In the genomic region with DNA sequence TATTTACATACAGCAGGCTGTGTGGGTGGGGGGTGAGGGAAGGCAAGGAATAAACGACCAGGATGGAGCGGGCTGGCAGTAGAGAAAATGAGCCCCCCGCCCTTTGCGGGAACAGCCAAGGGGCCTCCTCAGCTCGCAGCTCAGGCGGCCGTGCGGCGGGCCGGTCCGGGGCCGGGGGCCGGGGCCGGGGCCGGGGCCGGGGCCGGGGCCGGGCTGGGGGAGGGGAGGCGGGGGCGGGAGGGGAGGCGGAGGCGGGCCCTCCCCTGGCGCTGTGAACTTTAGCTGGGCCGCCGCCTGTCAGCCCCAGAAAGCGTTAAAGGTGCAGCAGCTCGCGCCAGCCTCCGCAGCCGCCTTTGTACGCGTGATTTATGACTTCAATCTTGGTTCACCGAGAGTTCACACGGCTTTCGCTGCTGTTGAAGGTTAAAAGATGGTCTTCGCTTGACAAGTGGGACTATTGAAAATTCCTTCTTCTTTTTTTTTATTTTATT, we compare ENCODE assay signal across 10 cellular contexts. TPM values are rescaled to one million over a fixed set of nuclear protein-coding genes. Genes with fewer than 3 reads are reported as not detected.
DNase-seq lines count a peak whose midpoint lies in the region; ATAC-seq, FAIRE-seq and TF ChIP-seq lines count a peak whose summit lies in the region.
"Had no signal": no experiment of that assay in that cellular context is flagged by ENCODE, and none has a peak within 500 bp of the region (broad histone marks: within the 10 kb centered on the region; RNA-seq: fewer than 3 reads in every experiment).

No MANE protein-coding gene starts in this region.

- no peaks in the 10 kb centered on the region for H4K20me1 ChIP-seq in HepG2 (ENCODE audit: insufficient read depth, low read length)

- 11% methylated on average over 18 of the region's 36 CpGs for WGBS in HepG2 (ENCODE audit: low lambda C conversion rate)
- 0 to 3% (median 1%) methylated on average over 19 to 36 of the region's 36 CpGs for WGBS in stomach, 5 donors

- no peak for TF ChIP-seq EP300 in HepG2 (IDR thresholded peaks at IDR 0.05; ENCODE audit: low read depth in 2 of 2, low read length in 2 of 2)
- TF ChIP-seq EP300 in HepG2 (CRISPR knock-in tag; IDR thresholded peaks at IDR 0.05; ENCODE audit: borderline replicate concordance), result no peak
- no peak for TF ChIP-seq EP300 in stomach (IDR thresholded peaks at IDR 0.05)

- H3K79me2 ChIP-seq in HepG2 (ENCODE audit: insufficient read depth, low read length), result no peaks in the 10 kb centered on the region

- H3K4me3 ChIP-seq in HepG2 (replicated peaks in 1 of 3; ENCODE audit: insufficient read depth in 1 of 3, low read depth in 2 of 3, low read length in 3 of 3) (no peak overlapping the region), stomach (peak overlapping the region; percentile 27 to 42 (median 40))
- H3K4me3 ChIP-seq: BLaER1 had no signal

- POLR2A ChIA-PET in HepG2 (lab: Yijun Ruan, JAX), result no interaction called here

- no peaks in the 10 kb centered on the region for H3K36me3 ChIP-seq in HepG2 (replicated peaks in 1 of 2; ENCODE audit: control insufficient read depth in 1 of 2, insufficient read depth in 2 of 2, low read length in 2 of 2)
- no peaks in the 10 kb centered on the region for H3K36me3 ChIP-seq in stomach
- H3K36me3 ChIP-seq: BLaER1 had no signal

- TF ChIP-seq POLR2A in HepG2 (IDR thresholded peaks at IDR 0.05; ENCODE audit: insufficient read depth in 1 of 2, low read depth in 2 of 2, low read length in 2 of 2) (no peak), stomach (IDR thresholded peaks at IDR 0.05) (no peak)

- TF ChIP-seq CTCF in HepG2 (CRISPR knock-in tag; IDR thresholded peaks at IDR 0.05), result no peak
- no peak for TF ChIP-seq CTCF in stomach (IDR thresholded peaks at IDR 0.05)

- peak overlapping the region; percentile 23; the same call in 1 of the 2 replicates for H3K4me2 ChIP-seq in HepG2 (ENCODE audit: low read depth, low read length)
- H3K4me2 ChIP-seq: BLaER1 had no signal

- BruUV-seq in HepG2 (replicated peaks; lab: Mats Ljungman, UMichigan), result no TSS peak

- no peaks in the 10 kb centered on the region for H3K9me3 Mint-ChIP-seq in activated T-cell treated with anti-CD3 and anti-CD28 coated beads, Interleukin-2, amount 50 U/mL, for 24 hours

- FAIRE-seq in HepG2 (lab: Jason Lieb, UNC), result no peak
- FAIRE-seq: keratinocyte had no signal

- TF ChIP-seq RAD21 in HepG2 (CRISPR knock-in tag; IDR thresholded peaks at IDR 0.05), result no peak

- H3K4me1 ChIP-seq in HepG2 (ENCODE audit: insufficient read depth, low read length) (no peaks in the 10 kb centered on the region), stomach (peaks cover 0 to 24% (median 11%) of the 10 kb centered on the region in 4 donors)
- H3K4me1 ChIP-seq: BLaER1 had no signal

- H3K9me3 ChIP-seq in HepG2 (ENCODE audit: low read length) (no peaks in the 10 kb centered on the region), stomach (no peaks in the 10 kb centered on the region)
- H3K9me3 ChIP-seq: BLaER1 had no signal

- H2AFZ ChIP-seq in HepG2 (ENCODE audit: low read length), result no peak overlapping the region

- peak overlapping the region; percentile 76 for H3K4me3 Mint-ChIP-seq in activated T-cell treated with anti-CD3 and anti-CD28 coated beads, Interleukin-2, amount 50 U/mL, for 24 hours

- no peaks in the 10 kb centered on the region for H3K27me3 Mint-ChIP-seq in activated T-cell treated with anti-CD3 and anti-CD28 coated beads, Interleukin-2, amount 50 U/mL, for 24 hours

- DNase-seq in NCI-H510A treated with DMSO at 0.1 percent for 48 hours (lab: John Stamatoyannopoulos, UW) (peak; percentile 10), NCI-H510A (lab: John Stamatoyannopoulos, UW) (no peak), HepG2 (ENCODE audit: low spot score) (no peak), stomach (peak; percentile 74), NCI-H446 (lab: John Stamatoyannopoulos, UW) (no peak), DMS79 (lab: John Stamatoyannopoulos, UW) (no peak)
- DNase-seq in activated T-cell treated with anti-CD3 and anti-CD28 coated beads, Interleukin-2, amount 50 U/mL, for 24 hours, result peak; percentile 52

- CTCF ChIA-PET in HepG2 (lab: Yijun Ruan, JAX; ENCODE audit: low intra/inter-chr PET ratio, low total read pairs), result no interaction called here

- in situ Hi-C loops in HepG2 (cut with HindIII; ENCODE audit: extremely low pct_ligation_motif_present, low pct_unique_long_range_greater_than_20kb), result no loop called here

- no peak for ATAC-seq in HepG2
- no peak for ATAC-seq in GM21825 (IDR thresholded peaks at IDR 0.05; ENCODE audit: unreplicated experiment)

- H3K27ac Mint-ChIP-seq in activated T-cell treated with anti-CD3 and anti-CD28 coated beads, Interleukin-2, amount 50 U/mL, for 24 hours, result peak overlapping the region; percentile 53

- intact Hi-C loops in HepG2 (cut with micrococcal nuclease; ENCODE audit: unreplicated experiment), result no loop called here
- intact Hi-C loops in stomach (cut with DNase I; ENCODE audit: low total_unique reads), result no loop called here

- no peak overlapping the region for H3K9ac ChIP-seq in HepG2 (ENCODE audit: insufficient read depth, low read depth, low read length)
- H3K9ac ChIP-seq: BLaER1 had no signal

- H3K27me3 ChIP-seq in HepG2 (ENCODE audit: control insufficient read depth in 1 of 2, insufficient read depth in 2 of 2, low read length in 2 of 2), result peaks cover 0 to 4% of the 10 kb centered on the region in 2 experiments; a peak in 2 of 5 replicates
- H3K27me3 ChIP-seq in stomach, result no peaks in the 10 kb centered on the region

- H3K27ac ChIP-seq in HepG2 (ENCODE audit: extremely low read length, insufficient read depth, low read length) (no peak overlapping the region), stomach (peak overlapping the region; percentile 86 to 97 (median 90))
- H3K27ac ChIP-seq: BLaER1 had no signal

- H3K36me3 Mint-ChIP-seq in activated T-cell treated with anti-CD3 and anti-CD28 coated beads, Interleukin-2, amount 50 U/mL, for 24 hours (ENCODE audit: low read depth), result no peaks in the 10 kb centered on the region

- H3K4me1 Mint-ChIP-seq in activated T-cell treated with anti-CD3 and anti-CD28 coated beads, Interleukin-2, amount 50 U/mL, for 24 hours (ENCODE audit: low read depth), result peaks cover 24% of the 10 kb centered on the region

RNA-seq across cellular contexts. Expression of gene HOXC4, which starts 28.8 kb away (rescaled TPM):
- total RNA-seq in HepG2 (2016; rRNA removed; fragmentation: Illumina TruSeq; extraction: Trizol) (not detected in 2 replicates), stomach (1 to 10 TPM in 2 of 5 donors, not detected in 3; 2.6 to 3.5 TPM)
- total RNA-seq in HepG2 (2016; cell fraction: cytosol; rRNA removed; fragmentation: Illumina TruSeq; extraction: Trizol; ENCODE audit: low read depth), result not detected in 2 replicates
- not detected in 2 replicates for total RNA-seq in HepG2 (2016; cell fraction: insoluble cytoplasmic fraction; rRNA removed; fragmentation: Illumina TruSeq; extraction: Trizol)
- total RNA-seq in HepG2 (2016; cell fraction: membrane; rRNA removed; fragmentation: Illumina TruSeq; extraction: Trizol), result not detected in 2 replicates
- total RNA-seq in HepG2 (2016; cell fraction: nucleus; rRNA removed; fragmentation: Illumina TruSeq; extraction: Trizol), result not detected in 2 replicates
- polyA plus RNA-seq in HepG2 (2011; rRNA removed) (not detected in 2 replicates), stomach (1 to 10 TPM in 2 of 3 donors, under 1 TPM in 1; 0.92 to 3.7 (median 2.6) TPM)
- polyA plus RNA-seq in HepG2 (2011; cell fraction: cytosol; rRNA removed), result not detected in 2 replicates
- polyA plus RNA-seq in HepG2 (2011; cell fraction: nucleus; rRNA removed), result not detected in 2 replicates
- polyA plus RNA-seq in HepG2 (2012), result not detected in 2 replicates
- not detected in 2 replicates for polyA plus RNA-seq in HepG2 (2016; cell fraction: cytosol; fragmentation: Illumina TruSeq; extraction: Trizol; ENCODE audit: low read depth)
- polyA plus RNA-seq in HepG2 (2016; cell fraction: insoluble cytoplasmic fraction; fragmentation: Illumina TruSeq; extraction: Trizol; ENCODE audit: low read depth), result not detected in 2 replicates
- not detected in 2 replicates for polyA plus RNA-seq in HepG2 (2016; cell fraction: membrane; fragmentation: Illumina TruSeq; extraction: Trizol; ENCODE audit: low read depth)
- not detected in 2 replicates for polyA plus RNA-seq in HepG2 (2016; cell fraction: nucleus; fragmentation: Illumina TruSeq; extraction: Trizol; ENCODE audit: insufficient read depth, low read depth)
- polyA minus RNA-seq in HepG2 (2011; rRNA and poly(A)+ RNA removed; ENCODE audit: low replicate concordance), result not detected in 2 replicates
- not detected in 2 replicates for polyA minus RNA-seq in HepG2 (2011; cell fraction: cytosol; rRNA and poly(A)+ RNA removed)
- not detected in 2 replicates for polyA minus RNA-seq in HepG2 (2011; cell fraction: nucleus; rRNA and poly(A)+ RNA removed)

RNA-seq across cellular contexts. Expression of gene HOXC5, which starts 49.6 kb away (rescaled TPM):
- total RNA-seq in HepG2 (2016; rRNA removed; fragmentation: Illumina TruSeq; extraction: Trizol) (not detected in 2 replicates), stomach (not detected)
- total RNA-seq in HepG2 (2016; cell fraction: cytosol; rRNA removed; fragmentation: Illumina TruSeq; extraction: Trizol; ENCODE audit: low read depth), result not detected in 2 replicates
- not detected in 2 replicates for total RNA-seq in HepG2 (2016; cell fraction: insoluble cytoplasmic fraction; rRNA removed; fragmentation: Illumina TruSeq; extraction: Trizol)
- total RNA-seq in HepG2 (2016; cell fraction: membrane; rRNA removed; fragmentation: Illumina TruSeq; extraction: Trizol), result not detected in 2 replicates
- total RNA-seq in HepG2 (2016; cell fraction: nucleus; rRNA removed; fragmentation: Illumina TruSeq; extraction: Trizol), result not detected in 2 replicates
- polyA plus RNA-seq in HepG2 (2011; rRNA removed) (not detected in 2 replicates), stomach (1 to 10 TPM in 1 of 3 donors, under 1 TPM in 1, not detected in 1; 0.25 to 1.3 TPM)
- not detected in 2 replicates for polyA plus RNA-seq in HepG2 (2011; cell fraction: cytosol; rRNA removed)
- polyA plus RNA-seq in HepG2 (2011; cell fraction: nucleus; rRNA removed), result not detected in 2 replicates
- not detected in 2 replicates for polyA plus RNA-seq in HepG2 (2012)
- polyA plus RNA-seq in HepG2 (2016; cell fraction: cytosol; fragmentation: Illumina TruSeq; extraction: Trizol; ENCODE audit: low read depth), result not detected in 2 replicates
- polyA plus RNA-seq in HepG2 (2016; cell fraction: insoluble cytoplasmic fraction; fragmentation: Illumina TruSeq; extraction: Trizol; ENCODE audit: low read depth), result not detected in 2 replicates
- not detected in 2 replicates for polyA plus RNA-seq in HepG2 (2016; cell fraction: membrane; fragmentation: Illumina TruSeq; extraction: Trizol; ENCODE audit: low read depth)
- polyA plus RNA-seq in HepG2 (2016; cell fraction: nucleus; fragmentation: Illumina TruSeq; extraction: Trizol; ENCODE audit: insufficient read depth, low read depth), result not detected in 2 replicates
- polyA minus RNA-seq in HepG2 (2011; rRNA and poly(A)+ RNA removed; ENCODE audit: low replicate concordance), result 0.63 TPM in 1 of 2 replicates, not detected in the other
- not detected in 2 replicates for polyA minus RNA-seq in HepG2 (2011; cell fraction: cytosol; rRNA and poly(A)+ RNA removed)
- polyA minus RNA-seq in HepG2 (2011; cell fraction: nucleus; rRNA and poly(A)+ RNA removed), result not detected in 2 replicates

RNA-seq across cellular contexts. Expression of gene HOXC6, which starts 54.2 kb away (rescaled TPM):
- total RNA-seq in HepG2 (2016; rRNA removed; fragmentation: Illumina TruSeq; extraction: Trizol) (not detected in 2 replicates), stomach (1 to 10 TPM in 1 of 5 donors, not detected in 4; 2.0 TPM)
- not detected in 2 replicates for total RNA-seq in HepG2 (2016; cell fraction: cytosol; rRNA removed; fragmentation: Illumina TruSeq; extraction: Trizol; ENCODE audit: low read depth)
- total RNA-seq in HepG2 (2016; cell fraction: insoluble cytoplasmic fraction; rRNA removed; fragmentation: Illumina TruSeq; extraction: Trizol), result not detected in 2 replicates
- total RNA-seq in HepG2 (2016; cell fraction: membrane; rRNA removed; fragmentation: Illumina TruSeq; extraction: Trizol), result not detected in 2 replicates
- not detected in 2 replicates for total RNA-seq in HepG2 (2016; cell fraction: nucleus; rRNA removed; fragmentation: Illumina TruSeq; extraction: Trizol)
- polyA plus RNA-seq in HepG2 (2011; rRNA removed) (not detected in 2 replicates), stomach (1 to 10 TPM in 1 of 3 donors, under 1 TPM in 1, not detected in 1; 0.46 to 1.0 TPM)
- not detected in 2 replicates for polyA plus RNA-seq in HepG2 (2011; cell fraction: cytosol; rRNA removed)
- polyA plus RNA-seq in HepG2 (2011; cell fraction: nucleus; rRNA removed), result not detected in 2 replicates
- not detected in 2 replicates for polyA plus RNA-seq in HepG2 (2012)
- polyA plus RNA-seq in HepG2 (2016; cell fraction: cytosol; fragmentation: Illumina TruSeq; extraction: Trizol; ENCODE audit: low read depth), result not detected in 2 replicates
- not detected in 2 replicates for polyA plus RNA-seq in HepG2 (2016; cell fraction: insoluble cytoplasmic fraction; fragmentation: Illumina TruSeq; extraction: Trizol; ENCODE audit: low read depth)
- polyA plus RNA-seq in HepG2 (2016; cell fraction: membrane; fragmentation: Illumina TruSeq; extraction: Trizol; ENCODE audit: low read depth), result not detected in 2 replicates
- polyA plus RNA-seq in HepG2 (2016; cell fraction: nucleus; fragmentation: Illumina TruSeq; extraction: Trizol; ENCODE audit: insufficient read depth, low read depth), result not detected in 2 replicates
- 2.8 TPM in 1 of 2 replicates, not detected in the other for polyA minus RNA-seq in HepG2 (2011; rRNA and poly(A)+ RNA removed; ENCODE audit: low replicate concordance)
- polyA minus RNA-seq in HepG2 (2011; cell fraction: cytosol; rRNA and poly(A)+ RNA removed), result not detected in 2 replicates
- not detected in 2 replicates for polyA minus RNA-seq in HepG2 (2011; cell fraction: nucleus; rRNA and poly(A)+ RNA removed)

Comparison
In these comparisons a context has a peak if more than half of its experiments do, and no peak if none do; other contexts are left out.
1. DNase-seq: peak in NCI-H510A treated with DMSO at 0.1 percent for 48 hours (single experiment), activated T-cell treated with anti-CD3 and anti-CD28 coated beads, Interleukin-2, amount 50 U/mL, for 24 hours (single experiment) and stomach (single experiment); none in NCI-H510A (single experiment), HepG2 (single experiment), NCI-H446 (0 of 2) and DMS79 (single experiment).
2. H3K4me3 ChIP-seq: peak in stomach (4 of 4); none in HepG2 (0 of 3).